ENCODE assay signal across 10 cellular contexts in genomic region chr4:38161208-38162113, GRCh38.
DNase-seq lines count a peak whose midpoint lies in the region; ATAC-seq and TF ChIP-seq lines count a peak whose summit lies in the region.
"Had no signal": no experiment of that assay in that cellular context is flagged by ENCODE, and none has a peak within 500 bp of the region (broad histone marks: within the 10 kb centered on the region; RNA-seq: fewer than 3 reads in every experiment).

No MANE protein-coding gene starts in this region.

- peaks cover 10% of the 10 kb centered on the region for H3K9me3 Mint-ChIP-seq in stimulated activated naive CD8-positive, alpha-beta T cell treated with anti-CD3 and anti-CD28 coated beads, Interleukin-15, Interleukin-2, amounts not matched to agents 100 ng/mL and 50 ng/mL, for 24 hours

- TF ChIP-seq CTCF in VCaP (conservative IDR thresholded peaks at IDR 0.05) (no peak), hepatocyte (IDR thresholded peaks at IDR 0.05; ENCODE audit: poor library complexity) (no peak), esophagus muscularis mucosa (IDR thresholded peaks at IDR 0.05) (no peak)

- H3K79me2 ChIP-seq in hepatocyte, result no peaks in the 10 kb centered on the region

- peaks cover 3% of the 10 kb centered on the region for H3K36me3 Mint-ChIP-seq in stimulated activated naive CD8-positive, alpha-beta T cell treated with anti-CD3 and anti-CD28 coated beads, Interleukin-15, Interleukin-2, amounts not matched to agents 100 ng/mL and 50 ng/mL, for 24 hours (ENCODE audit: low read depth)

- H3K36me3 ChIP-seq in hepatocyte (replicated peaks; ENCODE audit: insufficient read depth, low read depth) (no peaks in the 10 kb centered on the region), esophagus muscularis mucosa (no peaks in the 10 kb centered on the region)

- TF ChIP-seq EP300 in esophagus muscularis mucosa (IDR thresholded peaks at IDR 0.05), result no peak

- H3K4me3 Mint-ChIP-seq in stimulated activated naive CD8-positive, alpha-beta T cell treated with anti-CD3 and anti-CD28 coated beads, Interleukin-15, Interleukin-2, amounts not matched to agents 100 ng/mL and 50 ng/mL, for 24 hours, result no peak overlapping the region

- DNase-seq in stimulated activated naive CD8-positive, alpha-beta T cell treated with anti-CD3 and anti-CD28 coated beads, Interleukin-15, Interleukin-2, amounts not matched to agents 100 U/mL and 50 U/mL, for 24 hours, result no peak
- DNase-seq in hepatocyte (ENCODE audit: low spot score) (no peak), NCI-H82 treated with DMSO at 0.1 percent for 48 hours (lab: John Stamatoyannopoulos, UW; ENCODE audit: unreplicated experiment) (no peak), NCI-H345 treated with DMSO at 0.1 percent for 48 hours (lab: John Stamatoyannopoulos, UW; ENCODE audit: unreplicated experiment) (no peak), esophagus muscularis mucosa (ENCODE audit: extremely low spot score) (no peak), epidermal melanocyte (ENCODE audit: insufficient read length, low spot score) (no peak)
- DNase-seq: activated CD8-positive, alpha-beta memory T cell treated with anti-CD3 and anti-CD28 coated beads for 24 hours; NCI-H1694 treated with DMSO at 0.1 percent for 48 hours had no signal

- no peak overlapping the region for H2AFZ ChIP-seq in hepatocyte

- H3K4me1 Mint-ChIP-seq in stimulated activated naive CD8-positive, alpha-beta T cell treated with anti-CD3 and anti-CD28 coated beads, Interleukin-15, Interleukin-2, amounts not matched to agents 100 ng/mL and 50 ng/mL, for 24 hours (ENCODE audit: low read depth), result peaks cover 57% of the 10 kb centered on the region

- intact Hi-C loops in esophagus muscularis mucosa (cut with DNase I), result no loop called here

- no peak overlapping the region for H3K4me2 ChIP-seq in hepatocyte

- H4K20me1 ChIP-seq in hepatocyte (ENCODE audit: insufficient read depth, poor library complexity, severe bottlenecking), result no peaks in the 10 kb centered on the region

- peaks cover 4% of the 10 kb centered on the region for H3K4me1 ChIP-seq in hepatocyte (ENCODE audit: insufficient read depth)
- H3K4me1 ChIP-seq in esophagus muscularis mucosa, result peaks cover 4 to 28% (median 19%) of the 10 kb centered on the region in 4 donors

- TF ChIP-seq POLR2A in esophagus muscularis mucosa (IDR thresholded peaks at IDR 0.05; ENCODE audit: low read depth), result no peak

- no peak overlapping the region for H3K4me3 ChIP-seq in hepatocyte
- H3K4me3 ChIP-seq in esophagus muscularis mucosa, result no peak overlapping the region

- no peak for ATAC-seq in stimulated activated naive CD8-positive, alpha-beta T cell treated with anti-CD3 and anti-CD28 coated beads, Interleukin-15, Interleukin-2, amounts not matched to agents 100 U/mL and 50 U/mL, for 24 hours

- no peaks in the 10 kb centered on the region for H3K27me3 Mint-ChIP-seq in stimulated activated naive CD8-positive, alpha-beta T cell treated with anti-CD3 and anti-CD28 coated beads, Interleukin-15, Interleukin-2, amounts not matched to agents 100 ng/mL and 50 ng/mL, for 24 hours

- no peaks in the 10 kb centered on the region for H3K9me2 ChIP-seq in hepatocyte (replicated peaks; ENCODE audit: insufficient read depth)

- H3K27me3 ChIP-seq in hepatocyte (no peaks in the 10 kb centered on the region), esophagus muscularis mucosa (no peaks in the 10 kb centered on the region)

- H3K27ac ChIP-seq in VCaP (peak overlapping the region; percentile 45), hepatocyte (peak overlapping the region; percentile 91), esophagus muscularis mucosa (replicated peaks in 1 of 4) (no peak overlapping the region)

- H3K27ac Mint-ChIP-seq in stimulated activated naive CD8-positive, alpha-beta T cell treated with anti-CD3 and anti-CD28 coated beads, Interleukin-15, Interleukin-2, amounts not matched to agents 100 ng/mL and 50 ng/mL, for 24 hours, result peak overlapping the region; percentile 86

- H3K9me3 ChIP-seq in hepatocyte (ENCODE audit: low read depth) (no peaks in the 10 kb centered on the region), esophagus muscularis mucosa (peaks cover 0 to 4% (median 0%) of the 10 kb centered on the region in 4 donors)

- 89% methylated on average over 5 of the region's 5 CpGs for WGBS in hepatocyte (ENCODE audit: low lambda C conversion rate, missing lambda C conversion rate)
- WGBS in esophagus muscularis mucosa, result 64% methylated on average over 5 of the region's 5 CpGs

Comparison
In these comparisons a context has a peak if more than half of its experiments do, and no peak if none do; other contexts are left out.
1. H3K27ac ChIP-seq: peak in VCaP (single experiment) and hepatocyte (single experiment); none in esophagus muscularis mucosa (0 of 4).